8 cellular contexts compared by ENCODE assay signal in the genomic region with DNA sequence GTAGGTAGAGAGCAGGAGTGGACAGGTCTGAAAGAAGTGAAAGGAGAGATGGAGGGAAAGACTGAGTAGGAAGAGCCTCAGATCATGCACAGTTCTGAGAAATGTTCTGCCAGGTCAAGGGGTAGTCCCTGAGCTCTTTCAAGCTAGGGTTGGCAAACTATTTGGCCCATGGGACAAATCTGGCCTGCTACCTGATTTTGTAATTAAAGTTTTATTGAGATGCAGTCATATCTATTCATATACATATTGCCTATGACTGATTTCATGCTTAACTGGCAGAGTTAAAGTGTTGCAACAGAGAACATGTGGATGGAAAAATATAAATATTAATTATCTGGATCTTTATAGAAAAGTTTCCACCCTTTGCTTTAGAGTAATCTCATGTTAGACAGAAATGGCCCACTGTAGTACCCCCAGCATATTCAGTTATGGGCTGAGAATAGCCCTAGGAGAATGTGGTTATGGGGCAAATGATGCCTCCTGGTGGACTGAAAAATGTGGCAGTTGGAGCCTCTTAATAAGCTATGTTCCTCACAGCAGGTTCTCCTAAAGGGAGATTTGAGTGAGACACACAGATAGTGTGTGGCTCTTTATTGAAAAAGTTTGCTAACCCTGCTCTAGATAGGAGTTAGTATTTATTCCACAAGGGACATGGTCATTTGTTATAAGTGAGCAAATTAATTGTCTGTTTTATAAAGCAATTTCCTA.
DNase-seq lines count a peak whose midpoint lies in the region; ATAC-seq and TF ChIP-seq lines count a peak whose summit lies in the region.

No MANE protein-coding gene starts in this region.

- intact Hi-C loops in ovary (cut with DNase I) = no loop called here

- H3K4me3 ChIP-seq in RWPE2 (ENCODE audit: severe bottlenecking) (no peak overlapping the region), hepatocyte (no peak overlapping the region), gastroesophageal sphincter (no peak overlapping the region), ovary (no peak overlapping the region)

- ATAC-seq in GM18499 (IDR thresholded peaks at IDR 0.05; ENCODE audit: insufficient read depth, unreplicated experiment) (peak; percentile 58), HG02938 (IDR thresholded peaks at IDR 0.05; ENCODE audit: unreplicated experiment) (peak; percentile 75), RWPE2 (ENCODE audit: low read depth) (0 out of 3 replicates have a peak, but pooled peaks have one; percentile 21), gastroesophageal sphincter (no peak)

- TF ChIP-seq CTCF in RWPE2 (IDR thresholded peaks at IDR 0.05; ENCODE audit: poor library complexity, severe bottlenecking) = peak; percentile 43
- peak; percentile 45 for TF ChIP-seq CTCF in hepatocyte (IDR thresholded peaks at IDR 0.05; ENCODE audit: poor library complexity)
- peak in 2 of 4 experiments; percentile 27 to 37 for TF ChIP-seq CTCF in gastroesophageal sphincter (IDR thresholded peaks at IDR 0.05)
- no peak for TF ChIP-seq CTCF in ovary (IDR thresholded peaks at IDR 0.05)

- H3K27me3 ChIP-seq in RWPE2 (ENCODE audit: insufficient read depth, poor library complexity, severe bottlenecking) (no peaks in the 10 kb centered on the region), hepatocyte (no peaks in the 10 kb centered on the region), gastroesophageal sphincter (no peaks in the 10 kb centered on the region), ovary (no peaks in the 10 kb centered on the region)

- H3K9me3 ChIP-seq in RWPE2 (ENCODE audit: severe bottlenecking) = no peaks in the 10 kb centered on the region
- H3K9me3 ChIP-seq in hepatocyte (ENCODE audit: low read depth) = no peaks in the 10 kb centered on the region
- no peaks in the 10 kb centered on the region for H3K9me3 ChIP-seq in gastroesophageal sphincter
- no peaks in the 10 kb centered on the region for H3K9me3 ChIP-seq in ovary

- H2AFZ ChIP-seq in hepatocyte = no peak overlapping the region

- H3K4me2 ChIP-seq in hepatocyte = no peak overlapping the region

- H3K36me3 ChIP-seq in RWPE2 (ENCODE audit: low read depth) (no peaks in the 10 kb centered on the region), hepatocyte (replicated peaks; ENCODE audit: insufficient read depth, low read depth) (no peaks in the 10 kb centered on the region), gastroesophageal sphincter (no peaks in the 10 kb centered on the region), ovary (no peaks in the 10 kb centered on the region)

- no peaks in the 10 kb centered on the region for H4K20me1 ChIP-seq in hepatocyte (ENCODE audit: insufficient read depth, poor library complexity, severe bottlenecking)

- DNase-seq in A172 (ENCODE audit: low spot score) (peak; percentile 53), RWPE2 (ENCODE audit: low spot score) (no peak), hepatocyte (ENCODE audit: low spot score) (peak; percentile 26), NCI-H1105 (lab: John Stamatoyannopoulos, UW) (no peak), ovary (no peak)

- H3K9me2 ChIP-seq in hepatocyte (replicated peaks; ENCODE audit: insufficient read depth) = no peaks in the 10 kb centered on the region

- H3K79me2 ChIP-seq in hepatocyte = no peaks in the 10 kb centered on the region

- TF ChIP-seq EP300 in gastroesophageal sphincter (IDR thresholded peaks at IDR 0.05) = no peak
- TF ChIP-seq EP300 in ovary (IDR thresholded peaks at IDR 0.05) = no peak

- no peak overlapping the region for H3K27ac ChIP-seq in RWPE2 (ENCODE audit: poor library complexity, severe bottlenecking)
- H3K27ac ChIP-seq in hepatocyte = peak overlapping the region; percentile 9
- no peak overlapping the region for H3K27ac ChIP-seq in gastroesophageal sphincter
- H3K27ac ChIP-seq in ovary = no peak overlapping the region

- H3K4me1 ChIP-seq in RWPE2 (ENCODE audit: insufficient read depth, poor library complexity, severe bottlenecking) (no peaks in the 10 kb centered on the region), hepatocyte (ENCODE audit: insufficient read depth) (no peaks in the 10 kb centered on the region), gastroesophageal sphincter (no peaks in the 10 kb centered on the region), ovary (ENCODE audit: insufficient read depth) (no peaks in the 10 kb centered on the region)

- TF ChIP-seq POLR2A in gastroesophageal sphincter (IDR thresholded peaks at IDR 0.05) (no peak), ovary (IDR thresholded peaks at IDR 0.05) (no peak)

Comparison
In these comparisons a context has a peak if more than half of its experiments do, and no peak if none do; other contexts are left out.
1. DNase-seq: peak in A172 (single experiment) and hepatocyte (single experiment); none in RWPE2 (single experiment), NCI-H1105 (single experiment) and ovary (0 of 5).
2. CTCF ChIP-seq: peak in RWPE2 (single experiment) and hepatocyte (single experiment); none in ovary (0 of 3).